ENCODE assay signal across 10 cellular contexts in the genomic region with DNA sequence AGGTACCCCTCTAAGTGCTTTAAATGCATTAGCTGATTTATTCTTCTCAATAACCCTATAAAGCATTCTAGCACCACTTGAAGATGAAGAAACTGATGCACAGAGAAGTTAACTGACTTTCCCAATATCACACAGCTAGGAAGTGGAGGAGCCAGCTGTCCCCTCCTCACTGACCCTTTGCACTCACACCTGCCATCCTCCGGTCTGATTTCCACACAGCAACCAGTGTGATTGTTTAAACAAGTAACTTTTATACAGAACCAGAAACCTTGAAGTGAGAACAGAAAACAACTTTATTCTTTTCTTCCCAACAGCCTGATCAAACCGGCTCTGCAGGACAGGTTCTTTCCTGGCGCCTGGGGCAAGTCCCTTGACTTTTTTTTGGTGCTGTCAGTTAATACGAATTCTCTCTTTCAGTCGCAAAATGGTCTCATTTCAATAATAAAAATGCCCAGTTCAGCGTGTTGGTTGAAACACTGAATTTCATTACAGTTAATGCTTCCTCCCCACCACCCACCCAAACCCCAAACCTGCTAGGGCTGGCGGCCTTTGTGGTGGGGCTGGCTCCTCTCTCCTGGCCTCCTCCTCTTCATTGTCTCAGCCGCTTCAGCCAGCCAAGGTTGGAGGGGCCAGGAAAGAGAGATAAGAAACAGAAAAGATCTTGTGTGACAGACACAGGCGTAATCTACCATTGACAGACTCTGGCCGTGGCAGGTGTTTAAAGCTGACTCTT. TPM values are rescaled to one million over a fixed set of nuclear protein-coding genes. Genes with fewer than 3 reads are reported as not detected.
DNase-seq lines count a peak whose midpoint lies in the region; ATAC-seq and TF ChIP-seq lines count a peak whose summit lies in the region.
"Had no signal": no experiment of that assay in that cellular context is flagged by ENCODE, and none has a peak within 500 bp of the region (broad histone marks: within the 10 kb centered on the region; RNA-seq: fewer than 3 reads in every experiment).

No MANE protein-coding gene starts in this region.

- intact Hi-C loops in gastrocnemius medialis (cut with DNase I; ENCODE audit: low total_unique reads) (no loop called here), left ventricle myocardium inferior (cut with micrococcal nuclease) (no loop called here)

- H3K9me3 Mint-ChIP-seq in endothelial cell (ENCODE audit: unreplicated experiment) (no peaks in the 10 kb centered on the region), nephron progenitor cell (peaks cover 3% of the 10 kb centered on the region)

- no peaks in the 10 kb centered on the region for H3K36me3 Mint-ChIP-seq in endothelial cell (ENCODE audit: low read depth, unreplicated experiment)
- no peaks in the 10 kb centered on the region for H3K36me3 Mint-ChIP-seq in nephron progenitor cell (ENCODE audit: low read depth)

- ATAC-seq in GM19351 (IDR thresholded peaks at IDR 0.05; ENCODE audit: unreplicated experiment) (peak; percentile 64), HG03280 (IDR thresholded peaks at IDR 0.05; ENCODE audit: unreplicated experiment) (peak; percentile 54), gastrocnemius medialis (no peak)

- TF ChIP-seq CTCF in C4-2B (conservative IDR thresholded peaks at IDR 0.05) = peak; percentile 25; the same call in 1 of the 2 replicates
- TF ChIP-seq CTCF in endothelial cell (IDR thresholded peaks at IDR 0.05; ENCODE audit: unreplicated experiment) = no peak
- TF ChIP-seq CTCF in nephron progenitor cell (IDR thresholded peaks at IDR 0.05) = no peak
- no peak for TF ChIP-seq CTCF in gastrocnemius medialis (IDR thresholded peaks at IDR 0.05 in 4 of 5, conservative IDR thresholded peaks at IDR 0.05 in 1 of 5)
- no peak for TF ChIP-seq CTCF in left ventricle myocardium inferior (IDR thresholded peaks at IDR 0.05; ENCODE audit: borderline replicate concordance)

- in situ Hi-C loops in gastrocnemius medialis (cut with MboI; ENCODE audit: low sequenced_read_pairs in 4 of 4) = no loop called here

- peak overlapping the region; percentile 36 for H3K27ac Mint-ChIP-seq in endothelial cell (ENCODE audit: unreplicated experiment)
- H3K27ac Mint-ChIP-seq in nephron progenitor cell = no peak overlapping the region

- H3K27me3 Mint-ChIP-seq in endothelial cell (ENCODE audit: unreplicated experiment) = peaks cover 1% of the 10 kb centered on the region
- H3K27me3 Mint-ChIP-seq in nephron progenitor cell (ENCODE audit: low read depth, poor library complexity) = peaks cover 8% of the 10 kb centered on the region

- DNase-seq in endothelial cell (ENCODE audit: low spot score) (no peak), nephron progenitor cell (no peak), gastrocnemius medialis (no peak), pons (ENCODE audit: low spot score) (no peak), left ventricle myocardium inferior (no peak)
- DNase-seq: NCI-H526 treated with DMSO at 0.1 percent for 48 hours had no signal

- H3K4me3 Mint-ChIP-seq in endothelial cell (ENCODE audit: unreplicated experiment) = no peak overlapping the region
- no peak overlapping the region for H3K4me3 Mint-ChIP-seq in nephron progenitor cell

- H3K27ac ChIP-seq in C4-2B = peak overlapping the region; percentile 47
- H3K27ac ChIP-seq in gastrocnemius medialis = no peak overlapping the region
- H3K27ac ChIP-seq in left ventricle myocardium inferior (replicated peaks) = no peak overlapping the region
- H3K27ac ChIP-seq: BLaER1 had no signal

- H3K9me3 ChIP-seq in gastrocnemius medialis = no peaks in the 10 kb centered on the region
- no peaks in the 10 kb centered on the region for H3K9me3 ChIP-seq in left ventricle myocardium inferior (replicated peaks)

- H3K4me1 Mint-ChIP-seq in endothelial cell (ENCODE audit: unreplicated experiment) = peaks cover 18% of the 10 kb centered on the region
- no peaks in the 10 kb centered on the region for H3K4me1 Mint-ChIP-seq in nephron progenitor cell

- TF ChIP-seq POLR2A in gastrocnemius medialis (IDR thresholded peaks at IDR 0.05) = no peak

- H3K27me3 ChIP-seq in gastrocnemius medialis (no peaks in the 10 kb centered on the region), left ventricle myocardium inferior (ENCODE audit: low read depth) (peaks cover 14% of the 10 kb centered on the region)
- H3K27me3 ChIP-seq: BLaER1 had no signal

- no peaks in the 10 kb centered on the region for H3K36me3 ChIP-seq in gastrocnemius medialis
- no peaks in the 10 kb centered on the region for H3K36me3 ChIP-seq in left ventricle myocardium inferior
- H3K36me3 ChIP-seq: BLaER1 had no signal

- H3K4me3 ChIP-seq in gastrocnemius medialis (no peak overlapping the region), left ventricle myocardium inferior (no peak overlapping the region)
- H3K4me3 ChIP-seq: BLaER1 had no signal

- H3K4me1 ChIP-seq in gastrocnemius medialis (peaks cover 0 to 4% of the 10 kb centered on the region in 2 donors), left ventricle myocardium inferior (peaks cover 8% of the 10 kb centered on the region)

RNA-seq across cellular contexts. Expression of a gene that starts 26.4 kb away (rescaled TPM):
- total RNA-seq in endothelial cell (ENCODE audit: unreplicated experiment) (18.8 TPM), gastrocnemius medialis (1 to 10 TPM in 3 of 4 donors, under 1 TPM in 1; 0.41 to 3.6 (median 1.5) TPM), left ventricle myocardium inferior (7.5 TPM)

Comparison
In these comparisons a context has a peak if more than half of its experiments do, and no peak if none do; other contexts are left out.
1. ATAC-seq: peak in GM19351 (single experiment) and HG03280 (single experiment); none in gastrocnemius medialis (0 of 2).